Comparison of ENCODE assay signal across 1 cellular context in the genomic region with DNA sequence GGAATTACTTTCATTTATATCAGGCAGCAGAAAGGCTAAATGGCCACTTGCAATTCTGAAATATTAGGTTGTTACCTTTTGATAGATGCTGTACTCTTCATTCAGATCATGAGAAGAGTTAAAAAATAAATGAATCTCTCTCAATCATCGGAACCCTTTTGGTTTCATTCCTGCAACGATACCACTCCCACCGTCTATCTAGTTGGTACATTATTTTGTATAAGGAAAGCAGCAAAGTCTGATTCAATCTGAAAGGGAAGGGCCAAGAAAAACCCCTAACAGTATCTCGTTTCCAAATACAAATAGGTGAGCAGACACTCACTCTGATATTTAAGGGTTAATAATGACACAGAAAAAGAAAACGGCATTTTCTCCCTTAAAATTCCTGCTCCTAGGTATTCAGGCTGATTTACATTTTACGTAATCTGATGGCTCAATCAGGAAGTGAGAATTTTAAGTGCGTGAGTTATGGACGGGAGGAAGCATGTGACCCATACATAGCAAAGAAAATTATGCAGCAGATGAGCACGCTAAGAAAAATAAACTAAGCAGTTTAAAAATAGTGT.
TF ChIP-seq lines count a peak whose summit lies in the region.

No MANE protein-coding gene starts in this region.

TF ChIP-seq in IMR-90, 13 proteins besides CTCF, POLR2A, EP300 and RAD21 (continued from another document):
- no peak for TF ChIP-seq RCOR1 (IDR thresholded peaks at IDR 0.05; ENCODE audit: insufficient replicate concordance, low read length)
- TF ChIP-seq MAFK (IDR thresholded peaks at IDR 0.05; ENCODE audit: low read depth, low read length) = no peak
- no peak for TF ChIP-seq ELK1 (IDR thresholded peaks at IDR 0.05; ENCODE audit: borderline replicate concordance, low read depth, low read length)
- TF ChIP-seq MAZ (IDR thresholded peaks at IDR 0.05; ENCODE audit: borderline replicate concordance, low read depth, low read length) = no peak
- peak; percentile 90 for TF ChIP-seq CEBPB (IDR thresholded peaks at IDR 0.05; ENCODE audit: low read depth, low read length)
- TF ChIP-seq CHD1 (IDR thresholded peaks at IDR 0.05; ENCODE audit: low read depth, low read length) = no peak
- TF ChIP-seq NFE2L2 (IDR thresholded peaks at IDR 0.05; ENCODE audit: low read depth, low read length) = no peak
- peak; percentile 88 for TF ChIP-seq BHLHE40 (IDR thresholded peaks at IDR 0.05; ENCODE audit: low read depth, low read length)
- no peak for TF ChIP-seq MXI1 (IDR thresholded peaks at IDR 0.05; ENCODE audit: borderline replicate concordance, low read depth, low read length)
